Comparison of ENCODE assay signal across 1 cellular context in genomic region chr19:46579286-46579944, GRCh38.
TF ChIP-seq lines count a peak whose summit lies in the region.

No MANE protein-coding gene starts in this region.

TF ChIP-seq in liver, 16 proteins besides CTCF, POLR2A, EP300 and RAD21 (continued from another document):
- TF ChIP-seq, protein P1, sequence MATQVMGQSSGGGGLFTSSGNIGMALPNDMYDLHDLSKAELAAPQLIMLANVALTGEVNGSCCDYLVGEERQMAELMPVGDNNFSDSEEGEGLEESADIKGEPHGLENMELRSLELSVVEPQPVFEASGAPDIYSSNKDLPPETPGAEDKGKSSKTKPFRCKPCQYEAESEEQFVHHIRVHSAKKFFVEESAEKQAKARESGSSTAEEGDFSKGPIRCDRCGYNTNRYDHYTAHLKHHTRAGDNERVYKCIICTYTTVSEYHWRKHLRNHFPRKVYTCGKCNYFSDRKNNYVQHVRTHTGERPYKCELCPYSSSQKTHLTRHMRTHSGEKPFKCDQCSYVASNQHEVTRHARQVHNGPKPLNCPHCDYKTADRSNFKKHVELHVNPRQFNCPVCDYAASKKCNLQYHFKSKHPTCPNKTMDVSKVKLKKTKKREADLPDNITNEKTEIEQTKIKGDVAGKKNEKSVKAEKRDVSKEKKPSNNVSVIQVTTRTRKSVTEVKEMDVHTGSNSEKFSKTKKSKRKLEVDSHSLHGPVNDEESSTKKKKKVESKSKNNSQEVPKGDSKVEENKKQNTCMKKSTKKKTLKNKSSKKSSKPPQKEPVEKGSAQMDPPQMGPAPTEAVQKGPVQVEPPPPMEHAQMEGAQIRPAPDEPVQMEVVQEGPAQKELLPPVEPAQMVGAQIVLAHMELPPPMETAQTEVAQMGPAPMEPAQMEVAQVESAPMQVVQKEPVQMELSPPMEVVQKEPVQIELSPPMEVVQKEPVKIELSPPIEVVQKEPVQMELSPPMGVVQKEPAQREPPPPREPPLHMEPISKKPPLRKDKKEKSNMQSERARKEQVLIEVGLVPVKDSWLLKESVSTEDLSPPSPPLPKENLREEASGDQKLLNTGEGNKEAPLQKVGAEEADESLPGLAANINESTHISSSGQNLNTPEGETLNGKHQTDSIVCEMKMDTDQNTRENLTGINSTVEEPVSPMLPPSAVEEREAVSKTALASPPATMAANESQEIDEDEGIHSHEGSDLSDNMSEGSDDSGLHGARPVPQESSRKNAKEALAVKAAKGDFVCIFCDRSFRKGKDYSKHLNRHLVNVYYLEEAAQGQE (IDR thresholded peaks at IDR 0.05), result no peak
- no peak for TF ChIP-seq HNF4G (IDR thresholded peaks at IDR 0.05)
- TF ChIP-seq FOXA1 (IDR thresholded peaks at IDR 0.05), result no peak
- no peak for TF ChIP-seq EGR1 (IDR thresholded peaks at IDR 0.05; ENCODE audit: low read depth in 2 of 2)
- TF ChIP-seq MAX (IDR thresholded peaks at IDR 0.05), result no peak
- no peak for TF ChIP-seq TAF1 (conservative IDR thresholded peaks at IDR 0.05)
- no peak for TF ChIP-seq FOXA2 (IDR thresholded peaks at IDR 0.05)
- TF ChIP-seq YY1 (IDR thresholded peaks at IDR 0.05), result no peak
- no peak for TF ChIP-seq NR2F2 (IDR thresholded peaks at IDR 0.05)
- TF ChIP-seq SP1 (IDR thresholded peaks at IDR 0.05), result no peak
- TF ChIP-seq ATF3 (IDR thresholded peaks at IDR 0.05), result no peak
- TF ChIP-seq RXRA (IDR thresholded peaks at IDR 0.05), result no peak
- no peak for TF ChIP-seq GABPA (IDR thresholded peaks at IDR 0.05 in 1 of 2, conservative IDR thresholded peaks at IDR 0.05 in 1 of 2)
